Comparison of ENCODE assay signal across 8 cellular contexts in the genomic region with DNA sequence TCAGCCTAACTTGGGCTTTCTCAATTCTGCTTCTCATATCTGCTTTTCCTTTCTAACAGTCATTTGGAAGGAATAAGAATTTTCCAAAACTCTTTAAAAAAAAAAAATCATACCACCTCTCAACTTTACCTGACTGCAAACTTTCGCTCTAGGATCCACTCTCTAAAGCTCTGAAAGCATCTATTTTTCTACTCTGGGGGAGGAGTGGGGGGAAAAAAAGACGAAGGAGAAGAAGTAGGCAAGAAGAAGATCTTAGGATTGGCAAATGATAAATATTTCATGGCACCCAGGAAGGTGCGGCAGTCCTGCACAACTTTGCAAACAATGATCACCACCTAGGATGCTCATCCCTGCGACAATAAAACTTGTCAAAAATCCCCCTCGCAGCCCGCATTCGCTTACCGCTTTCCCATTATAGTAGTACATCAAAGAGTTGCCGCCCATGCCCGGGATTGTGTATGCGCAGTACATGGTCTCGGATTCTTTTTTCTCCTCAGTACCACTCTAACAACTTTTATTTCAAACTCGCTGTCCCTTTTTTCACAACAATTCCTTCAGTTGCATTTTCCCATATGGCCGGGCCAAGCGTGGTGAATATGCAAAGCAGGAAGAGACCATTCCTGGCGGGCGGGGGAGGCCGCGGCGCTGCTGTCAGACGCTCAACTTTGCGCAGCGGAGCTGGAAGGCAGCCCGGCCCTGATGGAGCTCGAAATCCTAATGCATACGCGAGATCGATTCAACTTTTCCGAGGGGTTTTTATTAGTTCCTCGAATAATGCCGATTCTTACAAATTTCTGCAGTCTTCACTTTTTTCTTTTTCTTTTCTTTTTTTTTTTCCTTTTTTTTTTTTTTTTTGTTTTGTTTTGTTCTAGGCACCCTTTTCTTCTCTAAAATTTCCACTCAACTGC.
DNase-seq lines count a peak whose midpoint lies in the region; ATAC-seq and TF ChIP-seq lines count a peak whose summit lies in the region.

No MANE protein-coding gene starts in this region.

- DNase-seq in HT1080 (ENCODE audit: low read depth), result peak; percentile 87
- DNase-seq in RPMI7951 (ENCODE audit: low read depth), result peak; percentile 93
- peak; percentile 95 to 96 for DNase-seq in cardiac fibroblast (ENCODE audit: low read depth in 2 of 2)
- peak; percentile 96 for DNase-seq in iris pigment epithelial cell (ENCODE audit: low read depth)
- no peak for DNase-seq in 8988T

- no peak for TF ChIP-seq CTCF in cardiac fibroblast (IDR thresholded peaks at IDR 0.05; ENCODE audit: low read depth, low read length)

- 0 out of 2 replicates have a peak, but pooled peaks cover 3% of the 10 kb centered on the region for H3K4me1 ChIP-seq in ES-I3 (ENCODE audit: insufficient read depth, low read length)
- peaks cover 14 to 30% (median 19%) of the 10 kb centered on the region in 3 donors for H3K4me1 ChIP-seq in skeletal muscle tissue (ENCODE audit: control insufficient read depth in 3 of 3, insufficient read depth in 3 of 3, low read length in 3 of 3)

- H3K27ac ChIP-seq in skeletal muscle tissue (ENCODE audit: low read depth, low read length), result peak overlapping the region; percentile 93

- H3K9me3 ChIP-seq in ES-I3 (ENCODE audit: control insufficient read depth, insufficient read depth, low read length), result no peaks in the 10 kb centered on the region
- no peaks in the 10 kb centered on the region for H3K9me3 ChIP-seq in skeletal muscle tissue (ENCODE audit: control insufficient read depth in 3 of 3, low read length in 3 of 3)

- no peaks in the 10 kb centered on the region for H3K27me3 ChIP-seq in skeletal muscle tissue (ENCODE audit: control insufficient read depth in 3 of 3, insufficient read depth in 3 of 3, low read length in 3 of 3)

- no peaks in the 10 kb centered on the region for H3K36me3 ChIP-seq in ES-I3 (ENCODE audit: insufficient read depth, low read length)
- H3K36me3 ChIP-seq in skeletal muscle tissue (ENCODE audit: control insufficient read depth in 3 of 3, insufficient read depth in 3 of 3, low read length in 3 of 3), result no peaks in the 10 kb centered on the region

- H3K9ac ChIP-seq in ES-I3 (ENCODE audit: low read depth, low read length) (peak overlapping the region; percentile 50; the same call in 1 of the 2 replicates), skeletal muscle tissue (ENCODE audit: low read depth in 1 of 3, low read length in 3 of 3) (peak overlapping the region; percentile 89 to 90 (median 90))

- ATAC-seq in GM21423 (IDR thresholded peaks at IDR 0.05; ENCODE audit: unreplicated experiment), result peak; percentile 62

- H3K4me3 ChIP-seq in cardiac fibroblast (replicated peaks in 1 of 2; ENCODE audit: low read depth in 2 of 2, low read length in 2 of 2) (peak overlapping the region; percentile 55 to 58), skeletal muscle tissue (ENCODE audit: low read length in 3 of 3) (peak overlapping the region; percentile 77 to 95 (median 89))
